9 cellular contexts compared by ENCODE assay signal in the genomic region with DNA sequence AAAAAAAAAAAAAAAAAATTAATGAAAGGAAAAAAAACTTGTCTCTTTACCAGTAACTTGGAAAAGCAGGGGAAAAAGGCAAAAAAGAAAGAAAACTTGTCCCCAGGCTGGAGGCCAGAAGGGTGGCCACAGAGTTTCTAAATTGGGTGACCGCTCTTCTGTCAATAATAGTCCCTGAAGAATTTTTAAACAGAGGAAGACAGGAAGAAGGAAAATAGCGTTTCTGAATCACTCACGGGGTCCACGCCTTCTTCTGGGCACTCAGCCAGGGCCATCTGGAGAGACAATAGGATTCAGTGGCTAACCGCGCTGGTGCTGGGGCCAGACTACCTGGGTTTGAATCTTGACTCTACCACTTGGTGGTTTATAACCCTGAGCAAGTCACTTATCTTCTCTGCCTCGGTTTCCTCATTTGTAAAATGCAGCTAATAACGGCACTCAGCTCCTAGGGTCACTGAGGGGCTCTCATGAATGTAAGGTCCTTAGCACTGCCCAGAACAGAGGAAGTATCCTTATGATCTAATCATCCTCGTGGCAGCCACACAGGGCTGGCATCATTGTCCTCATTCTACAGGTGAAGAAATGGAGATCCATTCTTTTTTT. TPM values are rescaled to one million over a fixed set of nuclear protein-coding genes. Genes with fewer than 3 reads are reported as not detected.
DNase-seq lines count a peak whose midpoint lies in the region; ATAC-seq and TF ChIP-seq lines count a peak whose summit lies in the region.
"Had no signal": no experiment of that assay in that cellular context is flagged by ENCODE, and none has a peak within 500 bp of the region (broad histone marks: within the 10 kb centered on the region; RNA-seq: fewer than 3 reads in every experiment).

No MANE protein-coding gene starts in this region.

- TF ChIP-seq CTCF in AG09319 (IDR thresholded peaks at IDR 0.05; ENCODE audit: low read depth, low read length) (no peak), HEK293 (tag by site-specific recombination; IDR thresholded peaks at IDR 0.05) (no peak), astrocyte of the spinal cord (IDR thresholded peaks at IDR 0.05; ENCODE audit: low read depth, low read length) (no peak), kidney epithelial cell (IDR thresholded peaks at IDR 0.05; ENCODE audit: insufficient read depth, low read length, poor library complexity, severe bottlenecking) (no peak), endodermal cell (conservative IDR thresholded peaks at IDR 0.05) (no peak)

- H3K36me3 ChIP-seq in HEK293 (ENCODE audit: control insufficient read depth in 2 of 2, insufficient read depth in 1 of 2, low read length in 2 of 2) (no peaks in the 10 kb centered on the region), kidney epithelial cell (ENCODE audit: control insufficient read depth, insufficient read depth, low read length) (no peaks in the 10 kb centered on the region), endodermal cell (ENCODE audit: control insufficient read depth, insufficient read depth, low read length) (no peaks in the 10 kb centered on the region)

- H3K9me3 Mint-ChIP-seq in endodermal cell, result peaks cover 23% of the 10 kb centered on the region

- ATAC-seq in HG03378 (IDR thresholded peaks at IDR 0.05; ENCODE audit: unreplicated experiment), result no peak

- peaks cover 6% of the 10 kb centered on the region for H3K4me1 Mint-ChIP-seq in endodermal cell

- DNase-seq in AG09319 (ENCODE audit: extremely low read depth, low read depth) (peak; percentile 61), NCI-H510A (lab: John Stamatoyannopoulos, UW) (peak; percentile 41), astrocyte of the spinal cord (ENCODE audit: low read depth, low spot score) (peak; percentile 93), kidney epithelial cell (ENCODE audit: low read depth) (peak; percentile 72), ureter (ENCODE audit: low spot score) (peak; percentile 86), endodermal cell (no peak)

- no peak overlapping the region for H3K4me3 Mint-ChIP-seq in endodermal cell
- H3K4me3 Mint-ChIP-seq: activated naive CD8-positive, alpha-beta T cell had no signal

- H3K27me3 Mint-ChIP-seq in endodermal cell (ENCODE audit: insufficient read depth), result peaks cover 6% of the 10 kb centered on the region

- 91 to 94% methylated on average over 9 of the region's 9 CpGs for WGBS in endodermal cell (ENCODE audit: insufficient coverage in 1 of 2, insufficient read length in 1 of 2), 2 experiments

- H3K4me3 ChIP-seq in HEK293 (ENCODE audit: low read depth, low read length) (no peak overlapping the region), astrocyte of the spinal cord (ENCODE audit: low read depth, low read length) (no peak overlapping the region), kidney epithelial cell (ENCODE audit: low read depth, low read length) (no peak overlapping the region), endodermal cell (ENCODE audit: low read length) (no peak overlapping the region)

- H3K36me3 Mint-ChIP-seq in endodermal cell (ENCODE audit: low read depth), result no peaks in the 10 kb centered on the region

- H3K27ac ChIP-seq in HEK293 (ENCODE audit: extremely low read depth, low read depth, low read length), result no peak overlapping the region
- no peak overlapping the region for H3K27ac ChIP-seq in endodermal cell (ENCODE audit: low read depth, low read length)

- no peak overlapping the region for H3K9ac ChIP-seq in endodermal cell (ENCODE audit: extremely low read depth, low read length, poor library complexity, severe bottlenecking)

- POLR2A ChIA-PET in HEK293 (lab: Yijun Ruan, JAX), result no interaction called here

- H3K9me3 ChIP-seq in HEK293 (ENCODE audit: control insufficient read depth, insufficient read depth, low read depth, low read length) (no peaks in the 10 kb centered on the region), endodermal cell (ENCODE audit: control insufficient read depth, low read length) (peaks cover 13% of the 10 kb centered on the region)

- CTCF ChIA-PET in HEK293 (lab: Yijun Ruan, JAX), result interaction anchor here (0.6 kb wide), 1 partner anchor 10 kb away, joined by 3 read pairs; no protein-coding TSS in a partner anchor

- H3K4me1 ChIP-seq in HEK293 (ENCODE audit: control insufficient read depth, insufficient read depth, low read length), result no peaks in the 10 kb centered on the region
- H3K4me1 ChIP-seq in endodermal cell (ENCODE audit: control insufficient read depth, insufficient read depth, low read length), result peaks cover 1% of the 10 kb centered on the region

- in situ Hi-C loops in astrocyte of the spinal cord (cut with HindIII; ENCODE audit: low sequenced_read_pairs), result no loop called here

- H3K27me3 ChIP-seq in kidney epithelial cell (ENCODE audit: control insufficient read depth, insufficient read depth, low read length) (no peaks in the 10 kb centered on the region), endodermal cell (ENCODE audit: control insufficient read depth, insufficient read depth, low read length, poor library complexity, severe bottlenecking) (no peaks in the 10 kb centered on the region)

- H3K27ac Mint-ChIP-seq in endodermal cell, result no peak overlapping the region
- H3K27ac Mint-ChIP-seq: activated naive CD8-positive, alpha-beta T cell had no signal

TF ChIP-seq in HEK293, 187 proteins besides CTCF, POLR2A, EP300 and RAD21 (continues in another document):
- TF ChIP-seq ZNF558 (tag by site-specific recombination; IDR thresholded peaks at IDR 0.05), result no peak
- TF ChIP-seq HOXC10 (CRISPR knock-in tag; IDR thresholded peaks at IDR 0.05), result no peak
- no peak for TF ChIP-seq ZNF221 (tag by site-specific recombination; IDR thresholded peaks at IDR 0.05; ENCODE audit: borderline replicate concordance)
- TF ChIP-seq ZNF335 (tag by site-specific recombination; conservative IDR thresholded peaks at IDR 0.05), result 0 out of 2 replicates have a peak, but pooled peaks have one; percentile 25
- no peak for TF ChIP-seq ZNF473 (tag by site-specific recombination; IDR thresholded peaks at IDR 0.05)
- TF ChIP-seq KLF7 (tag by site-specific recombination; IDR thresholded peaks at IDR 0.05; ENCODE audit: borderline replicate concordance), result no peak
- TF ChIP-seq IKZF3 (tag by site-specific recombination; IDR thresholded peaks at IDR 0.05), result peak; percentile 52; the same call in 1 of the 2 replicates
- TF ChIP-seq ZNF266 (tag by site-specific recombination; IDR thresholded peaks at IDR 0.05; ENCODE audit: low read depth), result no peak
- TF ChIP-seq ZFP37 (tag by site-specific recombination; IDR thresholded peaks at IDR 0.05), result no peak
- TF ChIP-seq ZBTB17 (tag by site-specific recombination; IDR thresholded peaks at IDR 0.05), result peak; percentile 22; the same call in 1 of the 2 replicates
- no peak for TF ChIP-seq ZNF585B (tag by site-specific recombination; IDR thresholded peaks at IDR 0.05)
- TF ChIP-seq, protein P1, sequence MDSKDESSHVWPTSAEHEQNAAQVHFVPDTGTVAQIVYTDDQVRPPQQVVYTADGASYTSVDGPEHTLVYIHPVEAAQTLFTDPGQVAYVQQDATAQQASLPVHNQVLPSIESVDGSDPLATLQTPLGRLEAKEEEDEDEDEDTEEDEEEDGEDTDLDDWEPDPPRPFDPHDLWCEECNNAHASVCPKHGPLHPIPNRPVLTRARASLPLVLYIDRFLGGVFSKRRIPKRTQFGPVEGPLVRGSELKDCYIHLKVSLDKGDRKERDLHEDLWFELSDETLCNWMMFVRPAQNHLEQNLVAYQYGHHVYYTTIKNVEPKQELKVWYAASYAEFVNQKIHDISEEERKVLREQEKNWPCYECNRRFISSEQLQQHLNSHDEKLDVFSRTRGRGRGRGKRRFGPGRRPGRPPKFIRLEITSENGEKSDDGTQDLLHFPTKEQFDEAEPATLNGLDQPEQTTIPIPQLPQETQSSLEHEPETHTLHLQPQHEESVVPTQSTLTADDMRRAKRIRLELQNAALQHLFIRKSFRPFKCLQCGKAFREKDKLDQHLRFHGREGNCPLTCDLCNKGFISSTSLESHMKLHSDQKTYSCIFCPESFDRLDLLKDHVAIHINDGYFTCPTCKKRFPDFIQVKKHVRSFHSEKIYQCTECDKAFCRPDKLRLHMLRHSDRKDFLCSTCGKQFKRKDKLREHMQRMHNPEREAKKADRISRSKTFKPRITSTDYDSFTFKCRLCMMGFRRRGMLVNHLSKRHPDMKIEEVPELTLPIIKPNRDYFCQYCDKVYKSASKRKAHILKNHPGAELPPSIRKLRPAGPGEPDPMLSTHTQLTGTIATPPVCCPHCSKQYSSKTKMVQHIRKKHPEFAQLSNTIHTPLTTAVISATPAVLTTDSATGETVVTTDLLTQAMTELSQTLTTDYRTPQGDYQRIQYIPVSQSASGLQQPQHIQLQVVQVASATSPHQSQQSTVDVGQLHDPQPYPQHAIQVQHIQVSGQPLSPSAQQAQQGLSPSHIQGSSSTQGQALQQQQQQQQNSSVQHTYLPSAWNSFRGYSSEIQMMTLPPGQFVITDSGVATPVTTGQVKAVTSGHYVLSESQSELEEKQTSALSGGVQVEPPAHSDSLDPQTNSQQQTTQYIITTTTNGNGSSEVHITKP (tag by site-specific recombination; IDR thresholded peaks at IDR 0.05), result peak; percentile 55
- TF ChIP-seq ZNF366 (tag by site-specific recombination; conservative IDR thresholded peaks at IDR 0.05), result peak; percentile 68
- no peak for TF ChIP-seq BCL11B (tag by site-specific recombination; IDR thresholded peaks at IDR 0.05; ENCODE audit: low read depth)

RNA-seq across cellular contexts. Expression of a gene that starts 7.0 kb away (rescaled TPM):
- total RNA-seq in kidney epithelial cell (not detected in 2 replicates), ureter (not detected), endodermal cell (not detected)
- not detected for polyA plus RNA-seq in endodermal cell (2013, experiment 1 of 2)
- polyA plus RNA-seq in endodermal cell (2013, experiment 2 of 2), result not detected

RNA-seq across cellular contexts. Expression of a gene that starts 23.9 kb away (rescaled TPM):
- total RNA-seq in kidney epithelial cell, result 9.5 and 10.1 TPM in 2 replicates
- 12.7 TPM for total RNA-seq in ureter
- 10 to 100 TPM; 21.9 to 24.4 TPM for total RNA-seq in endodermal cell
- polyA plus RNA-seq in endodermal cell (2013, experiment 1 of 2), result 17.2 TPM
- 14.6 TPM for polyA plus RNA-seq in endodermal cell (2013, experiment 2 of 2)

RNA-seq across cellular contexts. Expression of a gene that starts 40.9 kb away (rescaled TPM):
- total RNA-seq in kidney epithelial cell (0.08 and 0.48 TPM in 2 replicates), ureter (4.8 TPM), endodermal cell (1 to 10 TPM in 1 of 2 donors, under 1 TPM in 1; 0.91 to 1.1 TPM)
- 0.39 TPM for polyA plus RNA-seq in endodermal cell (2013, experiment 1 of 2)
- polyA plus RNA-seq in endodermal cell (2013, experiment 2 of 2), result 0.33 TPM
